9 cellular contexts compared by ENCODE assay signal in the genomic region with DNA sequence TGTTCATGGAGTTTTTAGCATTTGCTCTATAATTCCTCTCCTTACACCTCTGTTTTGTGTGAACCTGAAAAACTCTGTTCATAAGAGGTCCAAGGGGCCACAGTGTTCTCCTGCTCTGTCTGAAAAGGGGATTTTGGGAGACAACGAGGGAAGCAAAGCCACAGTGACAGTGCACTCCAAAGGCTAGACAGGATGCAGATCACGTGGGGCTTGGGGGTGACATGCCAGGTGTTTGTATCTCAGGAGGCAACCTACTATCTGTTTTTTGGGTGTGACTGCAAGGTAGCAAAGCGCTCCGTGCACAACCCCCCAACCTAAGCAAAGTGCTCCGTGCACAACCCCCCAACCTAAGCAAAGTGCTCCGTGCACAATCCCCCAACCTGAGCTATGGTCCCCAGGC. TPM values are rescaled to one million over a fixed set of nuclear protein-coding genes. Genes with fewer than 3 reads are reported as not detected.
DNase-seq lines count a peak whose midpoint lies in the region; ATAC-seq and TF ChIP-seq lines count a peak whose summit lies in the region.
"Had no signal": no experiment of that assay in that cellular context is flagged by ENCODE, and none has a peak within 500 bp of the region (broad histone marks: within the 10 kb centered on the region; RNA-seq: fewer than 3 reads in every experiment).

No MANE protein-coding gene starts in this region.

- BruUV-seq in mammary epithelial cell (replicated peaks; lab: Mats Ljungman, UMichigan), result no TSS peak

- H2AFZ ChIP-seq in MM.1S (ENCODE audit: low read length) (peak overlapping the region; percentile 50; the same call in 1 of the 2 replicates), mammary epithelial cell (ENCODE audit: low read depth, low read length) (peak overlapping the region; percentile 88)

- H3K36me3 ChIP-seq in CD4-positive, alpha-beta memory T cell (ENCODE audit: insufficient read depth, low read length), result no peaks in the 10 kb centered on the region
- H3K36me3 ChIP-seq in MM.1S (replicated peaks; ENCODE audit: insufficient read depth, low read length) (no peaks in the 10 kb centered on the region), mammary epithelial cell (ENCODE audit: insufficient read depth, low read length) (no peaks in the 10 kb centered on the region), MG63 (no peaks in the 10 kb centered on the region)

- H3K4me1 ChIP-seq in CD4-positive, alpha-beta memory T cell (ENCODE audit: insufficient read depth, low read length), result peaks cover 38% of the 10 kb centered on the region
- H3K4me1 ChIP-seq in MM.1S (ENCODE audit: low read length) (peaks cover 29% of the 10 kb centered on the region), mammary epithelial cell (ENCODE audit: insufficient read depth, low read length) (peaks cover 24% of the 10 kb centered on the region)

- CTCF ChIA-PET in CD4-positive, alpha-beta memory T cell (lab: Charles Lee; ENCODE audit: partially characterized antibody), result interaction anchor here (0.7 to 2.1 kb wide), 6 partner anchors 10 to 222 kb away, joined by 3 to 9 read pairs (median 4); no protein-coding TSS in a partner anchor
- CTCF ChIA-PET in mammary epithelial cell (lab: Charles Lee; ENCODE audit: low non-redundant PET), result no interaction called here

- H3F3A ChIP-seq in MM.1S (ENCODE audit: insufficient read depth, low read length), result peaks cover 33% of the 10 kb centered on the region

- peak overlapping the region in 1 of 2 donors; percentile 17 for H3K4me3 ChIP-seq in CD4-positive, alpha-beta memory T cell (ENCODE audit: low read length in 2 of 2)
- H3K4me3 ChIP-seq in MM.1S (ENCODE audit: low read length), result no peak overlapping the region
- no peak overlapping the region for H3K4me3 ChIP-seq in mammary epithelial cell (replicated peaks in 1 of 3; ENCODE audit: insufficient read depth in 1 of 3, low read depth in 2 of 3, low read length in 3 of 3)
- no peak overlapping the region for H3K4me3 ChIP-seq in MG63

- peak overlapping the region; percentile 34 to 81 (median 68) for H3K4me3 Mint-ChIP-seq in CD4-positive, alpha-beta memory T cell
- H3K4me3 Mint-ChIP-seq in nephron progenitor cell, result peak overlapping the region; percentile 60

- peak overlapping the region; percentile 81 to 95 (median 89) for H3K27ac Mint-ChIP-seq in CD4-positive, alpha-beta memory T cell
- peak overlapping the region; percentile 97 for H3K27ac Mint-ChIP-seq in nephron progenitor cell

- H3K4me2 ChIP-seq in MM.1S (ENCODE audit: low read depth, low read length) (peak overlapping the region; percentile 27; the same call in 1 of the 2 replicates), mammary epithelial cell (ENCODE audit: insufficient read depth, low read depth, low read length) (no peak overlapping the region)

- no peaks in the 10 kb centered on the region for H3K9me2 ChIP-seq in MM.1S (replicated peaks; ENCODE audit: insufficient read depth, low read length)

- dilution Hi-C loops in mammary epithelial cell (cut with HindIII; ENCODE audit: low sequenced_read_pairs), result no loop called here

- H3K9me3 ChIP-seq in CD4-positive, alpha-beta memory T cell (ENCODE audit: control insufficient read depth in 1 of 2, low read length in 2 of 2), result no peaks in the 10 kb centered on the region
- H3K9me3 ChIP-seq in MM.1S (replicated peaks; ENCODE audit: insufficient read depth, low read length), result no peaks in the 10 kb centered on the region
- no peaks in the 10 kb centered on the region for H3K9me3 ChIP-seq in mammary epithelial cell (replicated peaks; ENCODE audit: insufficient read depth, low read length)
- H3K9me3 ChIP-seq in MG63, result no peaks in the 10 kb centered on the region; the same call in 1 of the 2 replicates

- ATAC-seq in GM18867 (IDR thresholded peaks at IDR 0.05; ENCODE audit: unreplicated experiment) (no peak), GM18511 (IDR thresholded peaks at IDR 0.05; ENCODE audit: unreplicated experiment) (no peak)

- no peaks in the 10 kb centered on the region for H4K20me1 ChIP-seq in MM.1S (ENCODE audit: insufficient read depth, low read length)
- H4K20me1 ChIP-seq in mammary epithelial cell (ENCODE audit: insufficient read depth, low read length), result no peaks in the 10 kb centered on the region

- no peaks in the 10 kb centered on the region for H3K79me2 ChIP-seq in MM.1S (ENCODE audit: low read length)
- H3K79me2 ChIP-seq in mammary epithelial cell (ENCODE audit: insufficient read depth, low read length), result no peaks in the 10 kb centered on the region

- H3K27me3 Mint-ChIP-seq in CD4-positive, alpha-beta memory T cell, result no peaks in the 10 kb centered on the region
- peaks cover 9% of the 10 kb centered on the region for H3K27me3 Mint-ChIP-seq in nephron progenitor cell (ENCODE audit: low read depth, poor library complexity)

- intact Hi-C loops in CD4-positive, alpha-beta memory T cell (cut with micrococcal nuclease), result no loop called here
- intact Hi-C loops in mammary epithelial cell (cut with micrococcal nuclease), result no loop called here

- no peaks in the 10 kb centered on the region for H3K9me3 Mint-ChIP-seq in CD4-positive, alpha-beta memory T cell
- H3K9me3 Mint-ChIP-seq in nephron progenitor cell, result no peaks in the 10 kb centered on the region

- POLR2A ChIA-PET in CD4-positive, alpha-beta memory T cell (lab: Charles Lee; ENCODE audit: partially characterized antibody), result interaction anchor here (1.0 to 3.9 kb wide), 11 partner anchors 9 to 240 kb away, joined by 3 to 24 read pairs (median 6); a partner anchor contains a TSS

- WGBS in mammary epithelial cell (ENCODE audit: low coverage, missing lambda C conversion rate), result 31% methylated on average over 2 of the region's 6 CpGs

- no peaks in the 10 kb centered on the region for H3K36me3 Mint-ChIP-seq in CD4-positive, alpha-beta memory T cell
- H3K36me3 Mint-ChIP-seq in nephron progenitor cell (ENCODE audit: low read depth), result no peaks in the 10 kb centered on the region

- H3K27me3 ChIP-seq in CD4-positive, alpha-beta memory T cell (ENCODE audit: insufficient read depth, low read length), result no peaks in the 10 kb centered on the region
- H3K27me3 ChIP-seq in MM.1S (replicated peaks; ENCODE audit: insufficient read depth, low read length) (no peaks in the 10 kb centered on the region), mammary epithelial cell (ENCODE audit: insufficient read depth, low read length) (no peaks in the 10 kb centered on the region), MG63 (no peaks in the 10 kb centered on the region)

- peak in 3 of 5 donors; percentile 36 to 68 (median 40) for DNase-seq in CD4-positive, alpha-beta memory T cell
- peak; percentile 23 for DNase-seq in MM.1S
- DNase-seq in mammary epithelial cell, result no peak
- no peak for DNase-seq in nephron progenitor cell
- no peak for DNase-seq in HuH-7.5 (ENCODE audit: low spot score)
- no peak for DNase-seq in MG63
- DNase-seq: SIG-M5 had no signal

- in situ Hi-C loops in mammary epithelial cell (cut with MboI; ENCODE audit: low sequenced_read_pairs in 2 of 2), result no loop called here

- H3K9ac ChIP-seq in MM.1S (ENCODE audit: low read length), result no peak overlapping the region
- H3K9ac ChIP-seq in mammary epithelial cell (ENCODE audit: insufficient read depth, low read length), result no peak overlapping the region

- peaks cover 21 to 43% (median 30%) of the 10 kb centered on the region in 4 donors for H3K4me1 Mint-ChIP-seq in CD4-positive, alpha-beta memory T cell
- peaks cover 48% of the 10 kb centered on the region for H3K4me1 Mint-ChIP-seq in nephron progenitor cell

- H3K27ac ChIP-seq in CD4-positive, alpha-beta memory T cell (ENCODE audit: low read depth, low read length), result peak overlapping the region; percentile 37
- H3K27ac ChIP-seq in MM.1S (ENCODE audit: low read length) (peak overlapping the region; percentile 27; the same call in 1 of the 2 replicates), mammary epithelial cell (ENCODE audit: insufficient read depth, low read depth, low read length) (no peak overlapping the region)

- no peak for TF ChIP-seq CTCF in MM.1S (IDR thresholded peaks at IDR 0.05; ENCODE audit: low read length)
- no peak for TF ChIP-seq CTCF in mammary epithelial cell (conservative IDR thresholded peaks at IDR 0.05 in 1 of 2, IDR thresholded peaks at IDR 0.05 in 1 of 2; ENCODE audit: extremely low read depth in 1 of 2, insufficient read depth in 1 of 2, low read depth in 1 of 2, low read length in 2 of 2)
- no peak for TF ChIP-seq CTCF in nephron progenitor cell (IDR thresholded peaks at IDR 0.05)

RNA-seq across cellular contexts. Expression of a gene that starts 5.1 kb away (rescaled TPM):
- 100 to 1,000 TPM; 246 to 255 TPM for total RNA-seq in CD4-positive, alpha-beta memory T cell
- polyA plus RNA-seq in CD4-positive, alpha-beta memory T cell, result 10 to 100 TPM; 13.3 to 64.6 TPM
- 100 to 1,000 TPM; 178 to 187 TPM for total RNA-seq in mammary epithelial cell
- polyA plus RNA-seq in mammary epithelial cell, result 85.5 TPM
- polyA minus RNA-seq in mammary epithelial cell, result 298 TPM
- 155 and 166 TPM in 2 replicates for total RNA-seq in MG63 (2014; rRNA removed; shearing (Covaris generic); ENCODE audit: low replicate concordance)

RNA-seq across cellular contexts. Expression of a gene that starts 23.5 kb away (rescaled TPM):
- 10 to 100 TPM; 10.2 to 11.1 TPM for total RNA-seq in CD4-positive, alpha-beta memory T cell
- 10 to 100 TPM in 1 of 2 donors, 1 to 10 TPM in 1; 5.4 to 11.9 TPM for polyA plus RNA-seq in CD4-positive, alpha-beta memory T cell
- total RNA-seq in mammary epithelial cell, result under 1 TPM in 1 of 2 donors, not detected in 1; 0.14 TPM
- polyA plus RNA-seq in mammary epithelial cell, result 0.12 TPM
- not detected for polyA minus RNA-seq in mammary epithelial cell
- 0.03 TPM in 1 of 2 replicates, not detected in the other for total RNA-seq in MG63 (2014; rRNA removed; shearing (Covaris generic); ENCODE audit: low replicate concordance)

RNA-seq across cellular contexts. Expression of a gene that starts 35.0 kb away (rescaled TPM):
- total RNA-seq in CD4-positive, alpha-beta memory T cell, result 10 to 100 TPM; 13.9 to 16.3 TPM
- under 1 TPM in 1 of 2 donors, not detected in 1; 0.25 TPM for polyA plus RNA-seq in CD4-positive, alpha-beta memory T cell
- total RNA-seq in mammary epithelial cell, result not detected
- not detected for polyA plus RNA-seq in mammary epithelial cell
- polyA minus RNA-seq in mammary epithelial cell, result not detected
- total RNA-seq in MG63 (2014; rRNA removed; shearing (Covaris generic); ENCODE audit: low replicate concordance), result not detected in 2 replicates

RNA-seq across cellular contexts. Expression of a gene that starts 44.2 kb away (rescaled TPM):
- 10 to 100 TPM; 87.6 to 87.7 TPM for total RNA-seq in CD4-positive, alpha-beta memory T cell
- 10 to 100 TPM; 15.5 to 43.2 TPM for polyA plus RNA-seq in CD4-positive, alpha-beta memory T cell
- total RNA-seq in mammary epithelial cell, result 10 to 100 TPM; 29.5 to 84.2 TPM
- polyA plus RNA-seq in mammary epithelial cell, result 62.7 TPM
- 80.8 TPM for polyA minus RNA-seq in mammary epithelial cell
- total RNA-seq in MG63 (2014; rRNA removed; shearing (Covaris generic); ENCODE audit: low replicate concordance), result 64.5 and 90.4 TPM in 2 replicates

RNA-seq across cellular contexts. Expression of a gene that starts 50.7 kb away (rescaled TPM):
- 10 to 100 TPM; 82.3 to 83.5 TPM for total RNA-seq in CD4-positive, alpha-beta memory T cell
- polyA plus RNA-seq in CD4-positive, alpha-beta memory T cell, result 100 to 1,000 TPM in 1 of 2 donors, 10 to 100 TPM in 1; 73.0 to 122 TPM
- total RNA-seq in mammary epithelial cell, result 10 to 100 TPM; 14.8 to 34.8 TPM
- 20.3 TPM for polyA plus RNA-seq in mammary epithelial cell
- 40.3 TPM for polyA minus RNA-seq in mammary epithelial cell
- total RNA-seq in MG63 (2014; rRNA removed; shearing (Covaris generic); ENCODE audit: low replicate concordance), result 30.1 and 33.1 TPM in 2 replicates

Comparison
In these comparisons a context has a peak if more than half of its experiments do, and no peak if none do; other contexts are left out.
1. DNase-seq: peak in CD4-positive, alpha-beta memory T cell (3 of 5) and MM.1S (single experiment); none in mammary epithelial cell (single experiment), nephron progenitor cell (single experiment), HuH-7.5 (single experiment) and MG63 (single experiment).
2. RNA of a gene that starts 23.5 kb away (total RNA-seq): 10.2 to 11.1 TPM in CD4-positive, alpha-beta memory T cell; 0.14 TPM in mammary epithelial cell and 0.03 TPM in MG63; every median in the first group is over 4 times any median in the second.
3. RNA of a gene that starts 35.0 kb away (total RNA-seq): 13.9 to 16.3 TPM in CD4-positive, alpha-beta memory T cell; not detected in mammary epithelial cell and not detected in MG63; every median in the first group is over 10 times any median in the second.